In the genomic region with DNA sequence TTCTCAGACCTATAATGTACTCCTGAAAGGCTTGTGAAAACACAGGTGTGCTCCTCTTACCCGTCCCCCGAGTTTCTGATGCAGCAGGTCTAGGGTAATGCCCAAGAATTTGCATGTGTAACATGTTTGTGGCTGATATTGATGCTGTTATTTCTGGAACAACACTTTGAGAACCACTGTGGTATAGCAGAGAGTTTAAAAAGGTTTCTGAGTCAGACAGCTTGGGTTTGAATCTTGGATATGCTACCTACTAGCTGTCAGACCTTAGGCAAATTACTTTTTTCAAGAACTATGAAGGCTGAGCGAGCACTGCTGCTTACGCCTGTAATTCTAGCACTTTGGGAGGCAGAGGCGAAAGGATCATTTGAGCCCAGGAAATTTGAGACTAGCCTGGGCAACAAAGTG, we compare ENCODE assay signal across 8 cellular contexts. TPM values are rescaled to one million over a fixed set of nuclear protein-coding genes. Genes with fewer than 3 reads are reported as not detected.
DNase-seq lines count a peak whose midpoint lies in the region; ATAC-seq, FAIRE-seq and TF ChIP-seq lines count a peak whose summit lies in the region.

No MANE protein-coding gene starts in this region.

- BruUV-seq in MCF 10A (replicated peaks; lab: Mats Ljungman, UMichigan) (no TSS peak), mammary epithelial cell (replicated peaks; lab: Mats Ljungman, UMichigan) (no TSS peak)

- H3K27me3 ChIP-seq in mammary epithelial cell (ENCODE audit: insufficient read depth, low read length): no peaks in the 10 kb centered on the region
- no peaks in the 10 kb centered on the region for H3K27me3 ChIP-seq in pancreas

- no peak for FAIRE-seq in pancreas (lab: Jason Lieb, UNC)

- in situ Hi-C loops in mammary epithelial cell (cut with MboI; ENCODE audit: low sequenced_read_pairs in 2 of 2): loop anchor here in 1 of 2 donors (10.0 kb wide), 1 partner anchor 155 kb away; no protein-coding TSS in a partner anchor

- H3K79me2 ChIP-seq in mammary epithelial cell (ENCODE audit: insufficient read depth, low read length): peaks cover 89% of the 10 kb centered on the region

- no peak for DNase-seq in MCF 10A (ENCODE audit: unreplicated experiment)
- DNase-seq in mammary epithelial cell: no peak
- no peak for DNase-seq in pancreas
- no peak for DNase-seq in SW480 (ENCODE audit: low spot score)
- DNase-seq in NCI-H187 (lab: John Stamatoyannopoulos, UW): no peak
- no peak for DNase-seq in UCSD-AML1 (lab: John Stamatoyannopoulos, UW; ENCODE audit: unreplicated experiment)

- intact Hi-C loops in MCF 10A (cut with micrococcal nuclease) (no loop called here), mammary epithelial cell (cut with micrococcal nuclease) (no loop called here), pancreas (cut with DNase I) (loop anchor here (5.0 to 10.0 kb wide), 2 partner anchors 55 to 68 kb away; no protein-coding TSS in a partner anchor)

- H3K27ac ChIP-seq in mammary epithelial cell (ENCODE audit: insufficient read depth, low read depth, low read length): no peak overlapping the region
- peak overlapping the region; percentile 24 to 99 (median 71) for H3K27ac ChIP-seq in pancreas

- H3K9ac ChIP-seq in mammary epithelial cell (ENCODE audit: insufficient read depth, low read length): no peak overlapping the region

- ATAC-seq in HG03060 (IDR thresholded peaks at IDR 0.05; ENCODE audit: low read depth, unreplicated experiment) (peak; percentile 75), pancreas (no peak)
- ATAC-seq in activated T-helper 17 cell treated with anti-CD3 and anti-CD28 coated beads, Interleukin-2, amount 50 U/mL, for 72 hours (replicated peaks): peak; percentile 51

- POLR2A ChIA-PET in MCF 10A (lab: Yijun Ruan, JAX): interaction anchor here (6.6 to 11.3 kb wide), 2 partner anchors 12 to 69 kb away, joined by 111 to 256 read pairs; no protein-coding TSS in a partner anchor

- peak overlapping the region; percentile 31 for H3K4me3 Mint-ChIP-seq in MCF 10A (ENCODE audit: unreplicated experiment)
- H3K4me3 Mint-ChIP-seq in activated T-helper 17 cell treated with anti-CD3 and anti-CD28 coated beads, Interleukin-2, amount 50 U/mL, for 72 hours: peak overlapping the region; percentile 93

- H2AFZ ChIP-seq in mammary epithelial cell (ENCODE audit: low read depth, low read length): no peak overlapping the region

- TF ChIP-seq CTCF in MCF 10A (IDR thresholded peaks at IDR 0.05; ENCODE audit: unreplicated experiment): no peak
- TF ChIP-seq CTCF in mammary epithelial cell (conservative IDR thresholded peaks at IDR 0.05 in 1 of 2, IDR thresholded peaks at IDR 0.05 in 1 of 2; ENCODE audit: extremely low read depth in 1 of 2, insufficient read depth in 1 of 2, low read depth in 1 of 2, low read length in 2 of 2): no peak
- no peak for TF ChIP-seq CTCF in pancreas (IDR thresholded peaks at IDR 0.05)

- no peaks in the 10 kb centered on the region for H3K36me3 ChIP-seq in mammary epithelial cell (ENCODE audit: insufficient read depth, low read length)
- H3K36me3 ChIP-seq in pancreas: no peaks in the 10 kb centered on the region

- peaks cover 26% of the 10 kb centered on the region for H3K4me1 Mint-ChIP-seq in MCF 10A (ENCODE audit: insufficient read depth, unreplicated experiment)
- peaks cover 40% of the 10 kb centered on the region for H3K4me1 Mint-ChIP-seq in activated T-helper 17 cell treated with anti-CD3 and anti-CD28 coated beads, Interleukin-2, amount 50 U/mL, for 72 hours

- H3K4me2 ChIP-seq in mammary epithelial cell (ENCODE audit: insufficient read depth, low read depth, low read length): no peak overlapping the region

- peaks cover 12% of the 10 kb centered on the region for H3K36me3 Mint-ChIP-seq in MCF 10A (ENCODE audit: insufficient read depth, unreplicated experiment)
- H3K36me3 Mint-ChIP-seq in activated T-helper 17 cell treated with anti-CD3 and anti-CD28 coated beads, Interleukin-2, amount 50 U/mL, for 72 hours (ENCODE audit: low read depth): peaks cover 30% of the 10 kb centered on the region

- no peaks in the 10 kb centered on the region for H4K20me1 ChIP-seq in mammary epithelial cell (ENCODE audit: insufficient read depth, low read length)

- dilution Hi-C loops in mammary epithelial cell (cut with HindIII; ENCODE audit: low sequenced_read_pairs): no loop called here

- peaks cover 16% of the 10 kb centered on the region for H3K4me1 ChIP-seq in mammary epithelial cell (ENCODE audit: insufficient read depth, low read length)
- peaks cover 50 to 62% (median 55%) of the 10 kb centered on the region in 3 donors for H3K4me1 ChIP-seq in pancreas

- H3K4me3 ChIP-seq in mammary epithelial cell (replicated peaks in 1 of 3; ENCODE audit: insufficient read depth in 1 of 3, low read depth in 2 of 3, low read length in 3 of 3): no peak overlapping the region
- H3K4me3 ChIP-seq in pancreas: peak overlapping the region in 1 of 4 donors; percentile 3

- no peaks in the 10 kb centered on the region for H3K9me3 Mint-ChIP-seq in MCF 10A (ENCODE audit: unreplicated experiment)
- H3K9me3 Mint-ChIP-seq in activated T-helper 17 cell treated with anti-CD3 and anti-CD28 coated beads, Interleukin-2, amount 50 U/mL, for 72 hours: no peaks in the 10 kb centered on the region

- peak overlapping the region; percentile 19 for H3K27ac Mint-ChIP-seq in MCF 10A (ENCODE audit: low read depth, unreplicated experiment)
- peak overlapping the region; percentile 82 for H3K27ac Mint-ChIP-seq in activated T-helper 17 cell treated with anti-CD3 and anti-CD28 coated beads, Interleukin-2, amount 50 U/mL, for 72 hours

- 100% methylated on average over 4 of the region's 5 CpGs for WGBS in mammary epithelial cell (ENCODE audit: low coverage, missing lambda C conversion rate)
- WGBS in pancreas, 2 donors: 36 to 38% methylated on average over 5 of the region's 5 CpGs

- H3K27me3 Mint-ChIP-seq in MCF 10A (ENCODE audit: insufficient read depth, unreplicated experiment): no peaks in the 10 kb centered on the region
- H3K27me3 Mint-ChIP-seq in activated T-helper 17 cell treated with anti-CD3 and anti-CD28 coated beads, Interleukin-2, amount 50 U/mL, for 72 hours: no peaks in the 10 kb centered on the region

- H3K9me3 ChIP-seq in mammary epithelial cell (replicated peaks; ENCODE audit: insufficient read depth, low read length): no peaks in the 10 kb centered on the region
- no peaks in the 10 kb centered on the region for H3K9me3 ChIP-seq in pancreas

- CTCF ChIA-PET in MCF 10A (lab: Yijun Ruan, JAX): interaction anchor here (0.6 to 2.0 kb wide), 4 partner anchors 12 to 498 kb away, joined by 4 to 7 read pairs (median 6); no protein-coding TSS in a partner anchor
- CTCF ChIA-PET in mammary epithelial cell (lab: Charles Lee; ENCODE audit: low non-redundant PET): no interaction called here

RNA-seq across cellular contexts. Expression of a gene that starts 4.9 kb away (rescaled TPM):
- total RNA-seq in MCF 10A (2022) (56.2 and 61.9 TPM in 2 replicates), mammary epithelial cell (10 to 100 TPM; 24.8 to 48.3 TPM), pancreas (10 to 100 TPM; 35.8 to 62.0 (median 40.9) TPM)
- polyA plus RNA-seq in mammary epithelial cell (19.8 TPM), pancreas (10 to 100 TPM; 11.8 to 13.0 TPM)
- polyA minus RNA-seq in mammary epithelial cell: 83.2 TPM
- total RNA-seq in activated T-helper 17 cell treated with anti-CD3 and anti-CD28 coated beads, Interleukin-2, amount 50 U/mL, for 72 hours: 10 to 100 TPM; 64.2 to 80.5 TPM

RNA-seq across cellular contexts. Expression of a gene that starts 47.5 kb away (rescaled TPM):
- total RNA-seq in MCF 10A (2022) (2.9 and 3.5 TPM in 2 replicates), mammary epithelial cell (1 to 10 TPM; 2.7 to 5.7 TPM), pancreas (under 1 TPM in 5 of 6 donors, not detected in 1; 0.35 to 0.88 (median 0.64) TPM)
- polyA plus RNA-seq in mammary epithelial cell (3.0 TPM), pancreas (under 1 TPM; 0.65 to 0.87 TPM)
- polyA minus RNA-seq in mammary epithelial cell: 36.6 TPM
- total RNA-seq in activated T-helper 17 cell treated with anti-CD3 and anti-CD28 coated beads, Interleukin-2, amount 50 U/mL, for 72 hours: not detected

Comparison
In these comparisons a context has a peak if more than half of its experiments do, and no peak if none do; other contexts are left out.
1. ATAC-seq: peak in HG03060 (single experiment) and activated T-helper 17 cell treated with anti-CD3 and anti-CD28 coated beads, Interleukin-2, amount 50 U/mL, for 72 hours (single experiment); none in pancreas (0 of 4).
2. intact Hi-C loops: an anchor here in pancreas (5.0 to 10.0 kb wide); none called in MCF 10A and mammary epithelial cell.